In genomic region chr10:97407211-97407951, GRCh38 we compare ENCODE assay signal across 1 cellular context.
TF ChIP-seq lines count a peak whose summit lies in the region.

No MANE protein-coding gene starts in this region.

TF ChIP-seq in HepG2, 621 proteins besides CTCF, POLR2A, EP300 and RAD21 (continued from another document and continues in another):
- TF ChIP-seq SYNCRIP (IDR thresholded peaks at IDR 0.05; ENCODE audit: insufficient read depth, low read depth, low read length) (no peak), ZC3H4 (CRISPR knock-in tag; IDR thresholded peaks at IDR 0.05; ENCODE audit: borderline replicate concordance) (no peak), SMAD3 (CRISPR knock-in tag; IDR thresholded peaks at IDR 0.05) (0 out of 2 replicates have a peak, but pooled peaks have one; percentile 20), ZNF605 (CRISPR knock-in tag; IDR thresholded peaks at IDR 0.05) (peak; percentile 70; the same call in 1 of the 2 replicates), ZNF280B (CRISPR knock-in tag; IDR thresholded peaks at IDR 0.05; ENCODE audit: borderline replicate concordance) (no peak), ZNF724P (CRISPR knock-in tag; IDR thresholded peaks at IDR 0.05; ENCODE audit: borderline replicate concordance) (no peak), NFYC (CRISPR knock-in tag; IDR thresholded peaks at IDR 0.05) (0 out of 2 replicates have a peak, but pooled peaks have one; percentile 4), KAT8 (CRISPR knock-in tag; IDR thresholded peaks at IDR 0.05) (peak; percentile 66; the same call in 1 of the 2 replicates), ZNF121 (CRISPR knock-in tag; IDR thresholded peaks at IDR 0.05) (no peak), SP140L (CRISPR knock-in tag; IDR thresholded peaks at IDR 0.05; ENCODE audit: borderline replicate concordance) (no peak), ARID2 (CRISPR knock-in tag; IDR thresholded peaks at IDR 0.05; ENCODE audit: borderline replicate concordance) (no peak), HDAC6 (IDR thresholded peaks at IDR 0.05; ENCODE audit: low read depth, low read length) (no peak), BHLHE40 (IDR thresholded peaks at IDR 0.05; ENCODE audit: low read length) (no peak), HMG20A (CRISPR knock-in tag; IDR thresholded peaks at IDR 0.05; ENCODE audit: borderline replicate concordance) (no peak), TBX3 (IDR thresholded peaks at IDR 0.05; ENCODE audit: borderline replicate concordance) (no peak), DNMT3B (CRISPR knock-in tag; conservative IDR thresholded peaks at IDR 0.05) (no peak), KLF9 (CRISPR knock-in tag; IDR thresholded peaks at IDR 0.05; ENCODE audit: low read depth) (peak; percentile 27; the same call in 1 of the 2 replicates), WIZ (CRISPR knock-in tag; IDR thresholded peaks at IDR 0.05) (no peak), ZNF503 (CRISPR knock-in tag; IDR thresholded peaks at IDR 0.05) (no peak), ZSCAN30 (CRISPR knock-in tag; IDR thresholded peaks at IDR 0.05) (no peak), ZNF883 (CRISPR knock-in tag; IDR thresholded peaks at IDR 0.05; ENCODE audit: not compliant biosample characterization) (no peak), MYPOP (CRISPR knock-in tag; IDR thresholded peaks at IDR 0.05) (no peak), TCF12 (IDR thresholded peaks at IDR 0.05) (no peak), TCF12 (CRISPR knock-in tag; IDR thresholded peaks at IDR 0.05) (no peak), SETDB1 (CRISPR knock-in tag; IDR thresholded peaks at IDR 0.05; ENCODE audit: borderline replicate concordance) (no peak), STAG1 (CRISPR knock-in tag; IDR thresholded peaks at IDR 0.05) (peak; percentile 75), HNRNPUL1 (IDR thresholded peaks at IDR 0.05; ENCODE audit: low read depth, low read length) (no peak), ZSCAN12 (CRISPR knock-in tag; IDR thresholded peaks at IDR 0.05) (no peak), GABPA (IDR thresholded peaks at IDR 0.05; ENCODE audit: low read depth, low read length) (no peak), GABPA (CRISPR knock-in tag; IDR thresholded peaks at IDR 0.05; ENCODE audit: low read depth) (no peak), ERF (CRISPR knock-in tag; IDR thresholded peaks at IDR 0.05) (peak; percentile 69), NFE2L1 (CRISPR knock-in tag; IDR thresholded peaks at IDR 0.05; ENCODE audit: borderline replicate concordance) (no peak), NFIB (CRISPR knock-in tag; IDR thresholded peaks at IDR 0.05; ENCODE audit: borderline replicate concordance) (no peak), ZNF101 (CRISPR knock-in tag; IDR thresholded peaks at IDR 0.05; ENCODE audit: borderline replicate concordance, low read depth) (no peak), ATF5 (CRISPR knock-in tag; IDR thresholded peaks at IDR 0.05; ENCODE audit: low read depth) (no peak), TCF7L2 (IDR thresholded peaks at IDR 0.05; ENCODE audit: low read depth, low read length) (no peak), ARNTL (CRISPR knock-in tag; IDR thresholded peaks at IDR 0.05) (no peak), BRD4 (CRISPR knock-in tag; IDR thresholded peaks at IDR 0.05) (no peak), FOXA3 (CRISPR knock-in tag; IDR thresholded peaks at IDR 0.05) (no peak; the same call in 1 of the 2 replicates), RARG (CRISPR knock-in tag; IDR thresholded peaks at IDR 0.05; ENCODE audit: low read depth) (no peak), ZNF160 (CRISPR knock-in tag; IDR thresholded peaks at IDR 0.05) (no peak)
- TF ChIP-seq, protein P1, sequence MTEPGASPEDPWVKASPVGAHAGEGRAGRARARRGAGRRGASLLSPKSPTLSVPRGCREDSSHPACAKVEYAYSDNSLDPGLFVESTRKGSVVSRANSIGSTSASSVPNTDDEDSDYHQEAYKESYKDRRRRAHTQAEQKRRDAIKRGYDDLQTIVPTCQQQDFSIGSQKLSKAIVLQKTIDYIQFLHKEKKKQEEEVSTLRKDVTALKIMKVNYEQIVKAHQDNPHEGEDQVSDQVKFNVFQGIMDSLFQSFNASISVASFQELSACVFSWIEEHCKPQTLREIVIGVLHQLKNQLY (CRISPR knock-in tag; IDR thresholded peaks at IDR 0.05) = no peak
- TF ChIP-seq, protein P2, sequence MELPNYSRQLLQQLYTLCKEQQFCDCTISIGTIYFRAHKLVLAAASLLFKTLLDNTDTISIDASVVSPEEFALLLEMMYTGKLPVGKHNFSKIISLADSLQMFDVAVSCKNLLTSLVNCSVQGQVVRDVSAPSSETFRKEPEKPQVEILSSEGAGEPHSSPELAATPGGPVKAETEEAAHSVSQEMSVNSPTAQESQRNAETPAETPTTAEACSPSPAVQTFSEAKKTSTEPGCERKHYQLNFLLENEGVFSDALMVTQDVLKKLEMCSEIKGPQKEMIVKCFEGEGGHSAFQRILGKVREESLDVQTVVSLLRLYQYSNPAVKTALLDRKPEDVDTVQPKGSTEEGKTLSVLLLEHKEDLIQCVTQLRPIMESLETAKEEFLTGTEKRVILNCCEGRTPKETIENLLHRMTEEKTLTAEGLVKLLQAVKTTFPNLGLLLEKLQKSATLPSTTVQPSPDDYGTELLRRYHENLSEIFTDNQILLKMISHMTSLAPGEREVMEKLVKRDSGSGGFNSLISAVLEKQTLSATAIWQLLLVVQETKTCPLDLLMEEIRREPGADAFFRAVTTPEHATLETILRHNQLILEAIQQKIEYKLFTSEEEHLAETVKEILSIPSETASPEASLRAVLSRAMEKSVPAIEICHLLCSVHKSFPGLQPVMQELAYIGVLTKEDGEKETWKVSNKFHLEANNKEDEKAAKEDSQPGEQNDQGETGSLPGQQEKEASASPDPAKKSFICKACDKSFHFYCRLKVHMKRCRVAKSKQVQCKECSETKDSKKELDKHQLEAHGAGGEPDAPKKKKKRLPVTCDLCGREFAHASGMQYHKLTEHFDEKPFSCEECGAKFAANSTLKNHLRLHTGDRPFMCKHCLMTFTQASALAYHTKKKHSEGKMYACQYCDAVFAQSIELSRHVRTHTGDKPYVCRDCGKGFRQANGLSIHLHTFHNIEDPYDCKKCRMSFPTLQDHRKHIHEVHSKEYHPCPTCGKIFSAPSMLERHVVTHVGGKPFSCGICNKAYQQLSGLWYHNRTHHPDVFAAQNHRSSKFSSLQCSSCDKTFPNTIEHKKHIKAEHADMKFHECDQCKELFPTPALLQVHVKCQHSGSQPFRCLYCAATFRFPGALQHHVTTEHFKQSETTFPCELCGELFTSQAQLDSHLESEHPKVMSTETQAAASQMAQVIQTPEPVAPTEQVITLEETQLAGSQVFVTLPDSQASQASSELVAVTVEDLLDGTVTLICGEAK (IDR thresholded peaks at IDR 0.05) = no peak
- TF ChIP-seq, protein P2 (CRISPR knock-in tag; IDR thresholded peaks at IDR 0.05) = 0 out of 2 replicates have a peak, but pooled peaks have one; percentile 24
- TF ChIP-seq, protein P3, sequence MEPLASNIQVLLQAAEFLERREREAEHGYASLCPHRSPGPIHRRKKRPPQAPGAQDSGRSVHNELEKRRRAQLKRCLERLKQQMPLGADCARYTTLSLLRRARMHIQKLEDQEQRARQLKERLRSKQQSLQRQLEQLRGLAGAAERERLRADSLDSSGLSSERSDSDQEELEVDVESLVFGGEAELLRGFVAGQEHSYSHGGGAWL (CRISPR knock-in tag; IDR thresholded peaks at IDR 0.05) = 0 out of 2 replicates have a peak, but pooled peaks have one; percentile 23
- TF ChIP-seq, protein P4, sequence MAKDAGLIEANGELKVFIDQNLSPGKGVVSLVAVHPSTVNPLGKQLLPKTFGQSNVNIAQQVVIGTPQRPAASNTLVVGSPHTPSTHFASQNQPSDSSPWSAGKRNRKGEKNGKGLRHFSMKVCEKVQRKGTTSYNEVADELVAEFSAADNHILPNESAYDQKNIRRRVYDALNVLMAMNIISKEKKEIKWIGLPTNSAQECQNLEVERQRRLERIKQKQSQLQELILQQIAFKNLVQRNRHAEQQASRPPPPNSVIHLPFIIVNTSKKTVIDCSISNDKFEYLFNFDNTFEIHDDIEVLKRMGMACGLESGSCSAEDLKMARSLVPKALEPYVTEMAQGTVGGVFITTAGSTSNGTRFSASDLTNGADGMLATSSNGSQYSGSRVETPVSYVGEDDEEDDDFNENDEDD (CRISPR knock-in tag; IDR thresholded peaks at IDR 0.05; ENCODE audit: borderline replicate concordance) = no peak
- TF ChIP-seq, protein P5, sequence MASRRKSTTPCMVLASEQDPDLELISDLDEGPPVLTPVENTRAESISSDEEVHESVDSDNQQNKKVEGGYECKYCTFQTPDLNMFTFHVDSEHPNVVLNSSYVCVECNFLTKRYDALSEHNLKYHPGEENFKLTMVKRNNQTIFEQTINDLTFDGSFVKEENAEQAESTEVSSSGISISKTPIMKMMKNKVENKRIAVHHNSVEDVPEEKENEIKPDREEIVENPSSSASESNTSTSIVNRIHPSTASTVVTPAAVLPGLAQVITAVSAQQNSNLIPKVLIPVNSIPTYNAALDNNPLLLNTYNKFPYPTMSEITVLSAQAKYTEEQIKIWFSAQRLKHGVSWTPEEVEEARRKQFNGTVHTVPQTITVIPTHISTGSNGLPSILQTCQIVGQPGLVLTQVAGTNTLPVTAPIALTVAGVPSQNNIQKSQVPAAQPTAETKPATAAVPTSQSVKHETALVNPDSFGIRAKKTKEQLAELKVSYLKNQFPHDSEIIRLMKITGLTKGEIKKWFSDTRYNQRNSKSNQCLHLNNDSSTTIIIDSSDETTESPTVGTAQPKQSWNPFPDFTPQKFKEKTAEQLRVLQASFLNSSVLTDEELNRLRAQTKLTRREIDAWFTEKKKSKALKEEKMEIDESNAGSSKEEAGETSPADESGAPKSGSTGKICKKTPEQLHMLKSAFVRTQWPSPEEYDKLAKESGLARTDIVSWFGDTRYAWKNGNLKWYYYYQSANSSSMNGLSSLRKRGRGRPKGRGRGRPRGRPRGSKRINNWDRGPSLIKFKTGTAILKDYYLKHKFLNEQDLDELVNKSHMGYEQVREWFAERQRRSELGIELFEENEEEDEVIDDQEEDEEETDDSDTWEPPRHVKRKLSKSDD (CRISPR knock-in tag; IDR thresholded peaks at IDR 0.05; ENCODE audit: low read depth) = no peak
- TF ChIP-seq, protein P6, sequence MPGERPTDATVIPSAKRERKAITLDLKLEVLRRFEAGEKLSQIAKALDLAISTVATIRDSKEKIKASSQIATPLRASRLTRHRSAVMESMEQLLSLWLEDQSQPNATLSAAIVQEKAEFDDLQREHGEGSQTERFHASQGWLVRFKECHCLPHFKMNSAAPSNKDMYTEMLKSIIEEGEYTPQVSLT (CRISPR knock-in tag; IDR thresholded peaks at IDR 0.05; ENCODE audit: borderline replicate concordance, low read depth) = no peak
